ENCODE assay signal across 9 cellular contexts in genomic region chr10:80357000-80357803, GRCh38. TPM values are rescaled to one million over a fixed set of nuclear protein-coding genes. Genes with fewer than 3 reads are reported as not detected.
A peak's percentile ranks its signal among the peaks of the same experiment; 100 is the strongest.
DNase-seq lines count a peak whose midpoint lies in the region; ATAC-seq, FAIRE-seq and TF ChIP-seq lines count a peak whose summit lies in the region.
"Had no signal": no experiment of that assay in that cellular context is flagged by ENCODE, and none has a peak within 500 bp of the region (broad histone marks: within the 10 kb centered on the region; RNA-seq: fewer than 3 reads in every experiment).

No MANE protein-coding gene starts in this region.

- WGBS in esophagus, 2 donors: 8 to 9% methylated on average over 44 to 47 of the region's 47 CpGs

- peaks cover 9 to 14% (median 10%) of the 10 kb centered on the region in 3 donors for H3K4me1 Mint-ChIP-seq in CD8-positive, alpha-beta memory T cell
- H3K4me1 Mint-ChIP-seq in neural progenitor cell: peaks cover 17% of the 10 kb centered on the region

- CTCF ChIA-PET in CD8-positive, alpha-beta memory T cell (lab: Charles Lee): no interaction called here

- H2AFZ ChIP-seq in neural progenitor cell (replicated peaks): peak overlapping the region; percentile 89

- peak overlapping the region; percentile 80 for H3K4me2 ChIP-seq in neural progenitor cell

- no peaks in the 10 kb centered on the region for H3K36me3 Mint-ChIP-seq in CD8-positive, alpha-beta memory T cell
- no peaks in the 10 kb centered on the region for H3K36me3 Mint-ChIP-seq in neural progenitor cell

- peak in 1 of 5 donors; percentile 3 for DNase-seq in CD8-positive, alpha-beta memory T cell
- DNase-seq in NCI-H345 treated with DMSO at 0.1 percent for 48 hours (lab: John Stamatoyannopoulos, UW; ENCODE audit: unreplicated experiment): peak; percentile 35
- peak; percentile 66 for DNase-seq in neural progenitor cell (ENCODE audit: low spot score)
- no peak for DNase-seq in D721Med (ENCODE audit: insufficient read length, low spot score)
- DNase-seq in SIG-M5 treated with dmso at 0.1 percent for 504 hours (lab: John Stamatoyannopoulos, UW; ENCODE audit: unreplicated experiment): no peak

- H3K27me3 ChIP-seq in CD8-positive, alpha-beta memory T cell (ENCODE audit: insufficient read depth, low read length, poor library complexity, severe bottlenecking): no peaks in the 10 kb centered on the region
- H3K27me3 ChIP-seq in esophagus (ENCODE audit: control insufficient read depth in 1 of 2, insufficient read depth in 2 of 2, low read length in 2 of 2) (no peaks in the 10 kb centered on the region), neural progenitor cell (peaks cover 20% of the 10 kb centered on the region)

- H3K27ac Mint-ChIP-seq in CD8-positive, alpha-beta memory T cell: no peak overlapping the region
- peak overlapping the region; percentile 57 for H3K27ac Mint-ChIP-seq in neural progenitor cell

- no peak overlapping the region for H3K27ac ChIP-seq in CD8-positive, alpha-beta memory T cell (ENCODE audit: low read depth, low read length)
- no peak overlapping the region for H3K27ac ChIP-seq in esophagus (ENCODE audit: low read depth in 2 of 2, low read length in 1 of 2)
- H3K27ac ChIP-seq in neural progenitor cell: no peak overlapping the region

- H3K9ac ChIP-seq in neural progenitor cell: no peak overlapping the region

- no peaks in the 10 kb centered on the region for H3K36me3 ChIP-seq in CD8-positive, alpha-beta memory T cell (ENCODE audit: insufficient read depth, low read length)
- H3K36me3 ChIP-seq in esophagus (ENCODE audit: control insufficient read depth in 2 of 2, insufficient read depth in 2 of 2, low read length in 1 of 2) (no peaks in the 10 kb centered on the region), neural progenitor cell (no peaks in the 10 kb centered on the region)

- no peaks in the 10 kb centered on the region for H3K79me2 ChIP-seq in neural progenitor cell (ENCODE audit: low read depth)

- no peaks in the 10 kb centered on the region for H4K20me1 ChIP-seq in neural progenitor cell (ENCODE audit: low read depth)

- TF ChIP-seq CTCF in neural progenitor cell (IDR thresholded peaks at IDR 0.05): no peak
- TF ChIP-seq CTCF in D721Med (IDR thresholded peaks at IDR 0.05; ENCODE audit: insufficient read depth, missing control alignments): no peak

- no peaks in the 10 kb centered on the region for H3K9me3 Mint-ChIP-seq in CD8-positive, alpha-beta memory T cell
- H3K9me3 Mint-ChIP-seq in neural progenitor cell: peaks cover 5% of the 10 kb centered on the region

- POLR2A ChIA-PET in CD8-positive, alpha-beta memory T cell (lab: Charles Lee): no interaction called here

- no peak overlapping the region for H3K4me3 ChIP-seq in CD8-positive, alpha-beta memory T cell (ENCODE audit: low read length)
- H3K4me3 ChIP-seq in esophagus (ENCODE audit: low read depth in 1 of 2, low read length in 2 of 2) (peak overlapping the region; percentile 36 to 37), neural progenitor cell (peak overlapping the region; percentile 50)

- no peak for FAIRE-seq in D721Med (lab: Jason Lieb, UNC)
- FAIRE-seq: GM18507 had no signal

- ATAC-seq in HG03354 (IDR thresholded peaks at IDR 0.05; ENCODE audit: poor library complexity, severe bottlenecking, unreplicated experiment) (no peak), GM18861 (IDR thresholded peaks at IDR 0.05; ENCODE audit: unreplicated experiment) (no peak)

- H3K4me3 Mint-ChIP-seq in CD8-positive, alpha-beta memory T cell: peak overlapping the region in 6 of 7 donors; percentile 38 to 71 (median 58)
- H3K4me3 Mint-ChIP-seq in neural progenitor cell: peak overlapping the region; percentile 89

- peaks cover 25 to 42% of the 10 kb centered on the region in 2 donors for H3K27me3 Mint-ChIP-seq in CD8-positive, alpha-beta memory T cell
- H3K27me3 Mint-ChIP-seq in neural progenitor cell (ENCODE audit: insufficient read depth, low read depth): peaks cover 14% of the 10 kb centered on the region

- H3F3A ChIP-seq in neural progenitor cell (ENCODE audit: low read depth): peaks cover 9% of the 10 kb centered on the region

- no peaks in the 10 kb centered on the region for H3K9me3 ChIP-seq in CD8-positive, alpha-beta memory T cell (ENCODE audit: low read length)
- peaks cover 0 to 3% of the 10 kb centered on the region in 2 donors for H3K9me3 ChIP-seq in esophagus (ENCODE audit: control insufficient read depth in 2 of 2, insufficient read depth in 1 of 2, low read depth in 1 of 2, low read length in 1 of 2)
- H3K9me3 ChIP-seq in neural progenitor cell (ENCODE audit: low read depth): no peaks in the 10 kb centered on the region

- H3K4me1 ChIP-seq in CD8-positive, alpha-beta memory T cell (ENCODE audit: insufficient read depth, low read length): no peaks in the 10 kb centered on the region
- H3K4me1 ChIP-seq in esophagus (ENCODE audit: control insufficient read depth in 2 of 2, insufficient read depth in 2 of 2, low read length in 1 of 2): peaks cover 6 to 13% of the 10 kb centered on the region in 2 donors
- peaks cover under 1% of the 10 kb centered on the region for H3K4me1 ChIP-seq in neural progenitor cell

RNA-seq across cellular contexts. Expression of gene DYDC2, which starts 0.6 kb away (rescaled TPM):
- total RNA-seq in CD8-positive, alpha-beta memory T cell: not detected
- not detected for polyA plus RNA-seq in CD8-positive, alpha-beta memory T cell
- under 1 TPM; 0.34 to 0.77 TPM for polyA plus RNA-seq in esophagus
- 5.8 and 6.9 TPM in 2 replicates for total RNA-seq in neural progenitor cell (ENCODE audit: low replicate concordance)

RNA-seq across cellular contexts. Expression of gene DYDC1, which starts 0.6 kb away (rescaled TPM):
- not detected for total RNA-seq in CD8-positive, alpha-beta memory T cell
- polyA plus RNA-seq in CD8-positive, alpha-beta memory T cell: not detected
- not detected for polyA plus RNA-seq in esophagus
- not detected in 2 replicates for total RNA-seq in neural progenitor cell (ENCODE audit: low replicate concordance)

RNA-seq across cellular contexts. Expression of gene PRXL2A, which starts 51.1 kb away (rescaled TPM):
- 1 to 10 TPM; 8.1 to 8.3 TPM for total RNA-seq in CD8-positive, alpha-beta memory T cell
- polyA plus RNA-seq in CD8-positive, alpha-beta memory T cell: 9.4 TPM
- polyA plus RNA-seq in esophagus: 10 to 100 TPM; 47.3 to 87.9 TPM
- total RNA-seq in neural progenitor cell (ENCODE audit: low replicate concordance): 81.4 and 107 TPM in 2 replicates

Comparison
In these comparisons a context has a peak if more than half of its experiments do, and no peak if none do; other contexts are left out.
1. DNase-seq: peak in NCI-H345 treated with DMSO at 0.1 percent for 48 hours (single experiment) and neural progenitor cell (single experiment); none in D721Med (single experiment) and SIG-M5 treated with dmso at 0.1 percent for 504 hours (single experiment).